8 cellular contexts compared by ENCODE assay signal in genomic region chr9:22009563-22009867, GRCh38. TPM values are rescaled to one million over a fixed set of nuclear protein-coding genes. Genes with fewer than 3 reads are reported as not detected.
DNase-seq lines count a peak whose midpoint lies in the region; ATAC-seq and TF ChIP-seq lines count a peak whose summit lies in the region.

No MANE protein-coding gene starts in this region.

- CTCF ChIA-PET in naive thymus-derived CD4-positive, alpha-beta T cell (lab: Charles Lee) = interaction anchor here (0.5 to 3.7 kb wide), 6 partner anchors 9 to 442 kb away, joined by 3 to 48 read pairs (median 6); no protein-coding TSS in a partner anchor

- H3K27me3 Mint-ChIP-seq in activated T-cell treated with anti-CD3 and anti-CD28 coated beads, Interleukin-2, amount 50 U/mL, for 72 hours (ENCODE audit: low read depth) = peaks cover 80% of the 10 kb centered on the region
- peaks cover 61 to 78% (median 65%) of the 10 kb centered on the region in 5 donors for H3K27me3 Mint-ChIP-seq in naive thymus-derived CD4-positive, alpha-beta T cell

- 3 to 8% methylated on average over 5 of the region's 5 CpGs for WGBS in body of pancreas, 2 donors

- no peaks in the 10 kb centered on the region for H3K36me3 ChIP-seq in body of pancreas (replicated peaks in 1 of 2; ENCODE audit: insufficient read depth in 1 of 2, low read depth in 2 of 2)
- no peaks in the 10 kb centered on the region for H3K36me3 ChIP-seq in naive thymus-derived CD4-positive, alpha-beta T cell (ENCODE audit: control insufficient read depth in 2 of 3, insufficient read depth in 3 of 3, low read length in 3 of 3)

- peak overlapping the region; percentile 57 for H3K27ac Mint-ChIP-seq in activated T-cell treated with anti-CD3 and anti-CD28 coated beads, Interleukin-2, amount 50 U/mL, for 72 hours
- H3K27ac Mint-ChIP-seq in naive thymus-derived CD4-positive, alpha-beta T cell = peak overlapping the region in 1 of 9 donors; percentile 14

- POLR2A ChIA-PET in naive thymus-derived CD4-positive, alpha-beta T cell (lab: Charles Lee) = no interaction called here

- peaks cover 45% of the 10 kb centered on the region for H3K4me1 Mint-ChIP-seq in activated T-cell treated with anti-CD3 and anti-CD28 coated beads, Interleukin-2, amount 50 U/mL, for 72 hours (ENCODE audit: low read depth)
- peaks cover 17 to 32% (median 23%) of the 10 kb centered on the region in 7 donors for H3K4me1 Mint-ChIP-seq in naive thymus-derived CD4-positive, alpha-beta T cell

- TF ChIP-seq POLR2A in body of pancreas (IDR thresholded peaks at IDR 0.05) = no peak

- no peaks in the 10 kb centered on the region for H3K9me3 ChIP-seq in body of pancreas
- H3K9me3 ChIP-seq in naive thymus-derived CD4-positive, alpha-beta T cell (ENCODE audit: control insufficient read depth in 2 of 3, low read length in 3 of 3) = no peaks in the 10 kb centered on the region

- peaks cover 1 to 2% of the 10 kb centered on the region in 2 donors for H3K36me3 Mint-ChIP-seq in activated T-cell treated with anti-CD3 and anti-CD28 coated beads, Interleukin-2, amount 50 U/mL, for 72 hours (ENCODE audit: insufficient read depth in 2 of 2)
- H3K36me3 Mint-ChIP-seq in naive thymus-derived CD4-positive, alpha-beta T cell = peaks cover 0 to 20% (median 3%) of the 10 kb centered on the region in 5 donors

- H3K4me3 Mint-ChIP-seq in activated T-cell treated with anti-CD3 and anti-CD28 coated beads, Interleukin-2, amount 50 U/mL, for 72 hours = peak overlapping the region; percentile 91 to 92
- peak overlapping the region; percentile 25 to 86 (median 69) for H3K4me3 Mint-ChIP-seq in naive thymus-derived CD4-positive, alpha-beta T cell

- H3K4me1 ChIP-seq in body of pancreas = peaks cover 11% of the 10 kb centered on the region
- H3K4me1 ChIP-seq in naive thymus-derived CD4-positive, alpha-beta T cell (ENCODE audit: control insufficient read depth in 2 of 2, insufficient read depth in 2 of 2, low read length in 2 of 2) = peaks cover 9 to 20% of the 10 kb centered on the region in 2 donors

- TF ChIP-seq CTCF in body of pancreas (IDR thresholded peaks at IDR 0.05) = peak in 1 of 7 experiments; percentile 22

- H3K4me3 ChIP-seq in body of pancreas = peak overlapping the region in 1 of 2 donors; percentile 81
- H3K4me3 ChIP-seq in naive thymus-derived CD4-positive, alpha-beta T cell (ENCODE audit: low read length) = peak overlapping the region; percentile 57

- peak; percentile 17 to 20 for ATAC-seq in activated T-cell treated with anti-CD3 and anti-CD28 coated beads, Interleukin-2, amount 50 U/mL, for 72 hours (replicated peaks in 1 of 2)
- ATAC-seq in HG03066 (IDR thresholded peaks at IDR 0.05; ENCODE audit: low read depth, unreplicated experiment) (peak; percentile 32), body of pancreas (no peak)
- peak; percentile 1 for ATAC-seq in naive thymus-derived CD4-positive, alpha-beta T cell

- H3K27me3 ChIP-seq in body of pancreas = peaks cover 0 to 7% of the 10 kb centered on the region in 2 donors
- peaks cover 3 to 41% of the 10 kb centered on the region in 2 donors for H3K27me3 ChIP-seq in naive thymus-derived CD4-positive, alpha-beta T cell (ENCODE audit: control insufficient read depth in 2 of 2, insufficient read depth in 2 of 2, low read length in 2 of 2)

- peak overlapping the region in 3 of 4 donors; percentile 87 to 94 (median 88) for H3K27ac ChIP-seq in body of pancreas
- no peak overlapping the region for H3K27ac ChIP-seq in naive thymus-derived CD4-positive, alpha-beta T cell (ENCODE audit: low read depth, low read length)

- intact Hi-C loops in body of pancreas (cut with DNase I) = no loop called here
- intact Hi-C loops in naive thymus-derived CD4-positive, alpha-beta T cell (cut with micrococcal nuclease) = loop anchor here (1.0 to 10.0 kb wide), 7 partner anchors 25 to 445 kb away; no protein-coding TSS in a partner anchor

- DNase-seq in activated T-cell treated with anti-CD3 and anti-CD28 coated beads, Interleukin-2, amount 50 U/mL, for 72 hours = no peak
- DNase-seq in activated T-cell treated with anti-CD3 and anti-CD28 coated beads, Interleukin-2, amount 50 U/mL, for 48 hours = no peak
- DNase-seq in body of pancreas (no peak), epidermal melanocyte (ENCODE audit: insufficient read length, low spot score) (no peak), NCI-H2081 (lab: John Stamatoyannopoulos, UW) (no peak)
- DNase-seq in naive thymus-derived CD4-positive, alpha-beta T cell = no peak
- no peak for DNase-seq in stimulated activated CD4-positive, alpha-beta T cell treated with anti-CD3 and anti-CD28 coated beads, Interleukin-2, amount 100 ng/mL, for 48 hours

- H3K9me3 Mint-ChIP-seq in activated T-cell treated with anti-CD3 and anti-CD28 coated beads, Interleukin-2, amount 50 U/mL, for 72 hours = no peaks in the 10 kb centered on the region
- H3K9me3 Mint-ChIP-seq in naive thymus-derived CD4-positive, alpha-beta T cell = peaks cover 0 to 18% (median 0%) of the 10 kb centered on the region in 11 donors

RNA-seq across cellular contexts. Expression of gene CDKN2B, which starts 0.4 kb away (rescaled TPM):
- 1 to 10 TPM in 1 of 2 donors, not detected in 1; 1.3 TPM for total RNA-seq in activated T-cell treated with anti-CD3 and anti-CD28 coated beads, Interleukin-2, amount 50 U/mL, for 72 hours
- total RNA-seq in body of pancreas = 1 to 10 TPM; 6.0 to 9.6 TPM
- total RNA-seq in naive thymus-derived CD4-positive, alpha-beta T cell = 1 to 10 TPM in 2 of 5 experiments, under 1 TPM in 1, not detected in 2; 0.32 to 4.1 (median 1.6) TPM
- not detected for polyA plus RNA-seq in naive thymus-derived CD4-positive, alpha-beta T cell

RNA-seq across cellular contexts. Expression of gene CDKN2B-AS1, which starts 14.9 kb away (rescaled TPM):
- total RNA-seq in activated T-cell treated with anti-CD3 and anti-CD28 coated beads, Interleukin-2, amount 50 U/mL, for 72 hours = 1 to 10 TPM in 1 of 2 donors, under 1 TPM in 1; 0.70 to 1.0 TPM
- total RNA-seq in body of pancreas = under 1 TPM in 1 of 2 donors, not detected in 1; 0.26 TPM
- total RNA-seq in naive thymus-derived CD4-positive, alpha-beta T cell = 1 to 10 TPM in 1 of 5 experiments, under 1 TPM in 2, not detected in 2; 0.21 to 3.5 (median 0.61) TPM
- not detected for polyA plus RNA-seq in naive thymus-derived CD4-positive, alpha-beta T cell

RNA-seq across cellular contexts. Expression of gene CDKN2A, which starts 15.3 kb away (rescaled TPM):
- 1 to 10 TPM; 2.8 to 5.0 TPM for total RNA-seq in activated T-cell treated with anti-CD3 and anti-CD28 coated beads, Interleukin-2, amount 50 U/mL, for 72 hours
- 1 to 10 TPM in 1 of 2 donors, not detected in 1; 6.2 TPM for total RNA-seq in body of pancreas
- total RNA-seq in naive thymus-derived CD4-positive, alpha-beta T cell = 10 to 100 TPM in 1 of 5 experiments, 1 to 10 TPM in 1, under 1 TPM in 2, not detected in 1; 0.43 to 21.7 (median 1.7) TPM
- polyA plus RNA-seq in naive thymus-derived CD4-positive, alpha-beta T cell = under 1 TPM in 1 of 2 donors, not detected in 1; 0.79 TPM
